Comparison of ENCODE assay signal across 11 cellular contexts in genomic region chr18:44599409-44599808, GRCh38.
DNase-seq lines count a peak whose midpoint lies in the region; TF ChIP-seq lines count a peak whose summit lies in the region.
"Had no signal": no experiment of that assay in that cellular context is flagged by ENCODE, and none has a peak within 500 bp of the region (broad histone marks: within the 10 kb centered on the region; RNA-seq: fewer than 3 reads in every experiment).

No MANE protein-coding gene starts in this region.

- TF ChIP-seq CTCF in GM10248 (IDR thresholded peaks at IDR 0.05; ENCODE audit: control extremely low read depth, extremely low read depth, low read depth, missing control alignments) = no peak

- intact Hi-C loops in posterior vena cava (cut with DNase I) = no loop called here

- POLR2A ChIA-PET in GM10248 (lab: Yijun Ruan, JAX) = no interaction called here

- DNase-seq in NCI-H2227 (lab: John Stamatoyannopoulos, UW; ENCODE audit: unreplicated experiment) (peak; percentile 34), cerebellum (ENCODE audit: low spot score) (peak; percentile 24), hypothalamus (lab: John Stamatoyannopoulos, UW) (peak in 41 of 51 donors; percentile 6 to 87 (median 50)), substantia nigra (lab: John Stamatoyannopoulos, UW) (peak in 43 of 49 donors; percentile 11 to 84 (median 49)), posterior vena cava (ENCODE audit: low spot score) (no peak), GM10248 (ENCODE audit: extremely low spot score) (no peak), NOMO-1 treated with dmso at 0.1 percent for 144 hours (lab: John Stamatoyannopoulos, UW; ENCODE audit: unreplicated experiment) (no peak)
- no peak for DNase-seq in activated CD8-positive, alpha-beta memory T cell treated with anti-CD3 and anti-CD28 coated beads, Interleukin-2, amount 50 U/mL, for 48 hours
- DNase-seq: PC-9; stimulated activated CD4-positive, alpha-beta T cell treated with anti-CD3 and anti-CD28 coated beads, Interleukin-4, amount 100 ng/mL, for 4 hours had no signal

- H3K27ac ChIP-seq in substantia nigra (ENCODE audit: low read depth, low read length, poor library complexity, severe bottlenecking) = no peak overlapping the region
- H3K27ac ChIP-seq: PC-9, VCaP had no signal

- CTCF ChIA-PET in GM10248 (lab: Yijun Ruan, JAX) = interaction anchor here (0.9 to 1.2 kb wide), 2 partner anchors 10 to 13 kb away, joined by 3 to 4 read pairs; no protein-coding TSS in a partner anchor

Comparison
In these comparisons a context has a peak if more than half of its experiments do, and no peak if none do; other contexts are left out.
1. DNase-seq: peak in NCI-H2227 (single experiment), cerebellum (single experiment), hypothalamus (41 of 51) and substantia nigra (43 of 49); none in posterior vena cava (single experiment), GM10248 (single experiment), NOMO-1 treated with dmso at 0.1 percent for 144 hours (single experiment) and activated CD8-positive, alpha-beta memory T cell treated with anti-CD3 and anti-CD28 coated beads, Interleukin-2, amount 50 U/mL, for 48 hours (single experiment).